In genomic region chr4:40256329-40256728, GRCh38 we compare ENCODE assay signal across 19 cellular contexts. TPM values are rescaled to one million over a fixed set of nuclear protein-coding genes. Genes with fewer than 3 reads are reported as not detected.
A peak's percentile ranks its signal among the peaks of the same experiment; 100 is the strongest.
DNase-seq lines count a peak whose midpoint lies in the region; TF ChIP-seq lines count a peak whose summit lies in the region.
"Had no signal": no experiment of that assay in that cellular context is flagged by ENCODE, and none has a peak within 500 bp of the region (broad histone marks: within the 10 kb centered on the region; RNA-seq: fewer than 3 reads in every experiment).

No MANE protein-coding gene starts in this region.

- H3K4me1 Mint-ChIP-seq in brain (peaks cover 47% of the 10 kb centered on the region), osteocyte (ENCODE audit: unreplicated experiment) (peaks cover 27% of the 10 kb centered on the region), nephron progenitor cell (peaks cover 38% of the 10 kb centered on the region)

- no peaks in the 10 kb centered on the region for H3K36me3 ChIP-seq in uterus
- H3K36me3 ChIP-seq: esophagus muscularis mucosa had no signal

- peak; percentile 32 to 70 for DNase-seq in NCI-H524 (lab: John Stamatoyannopoulos, UW)
- DNase-seq in NCI-H524 treated with DMSO at 0.1 percent for 48 hours (lab: John Stamatoyannopoulos, UW) = no peak
- DNase-seq in NCI-H2171 treated with DMSO at 0.1 percent for 48 hours (lab: John Stamatoyannopoulos, UW) = peak; percentile 78
- DNase-seq in osteocyte (ENCODE audit: extremely low spot score, unreplicated experiment) = no peak
- no peak for DNase-seq in NCI-H1694 treated with DMSO at 0.1 percent for 48 hours (lab: John Stamatoyannopoulos, UW)
- DNase-seq in uterus = no peak
- no peak for DNase-seq in nephron progenitor cell
- DNase-seq: activated T-cell treated with anti-CD3 and anti-CD28 coated beads, Interleukin-2, amount 50 U/mL, for 1 hour; central memory CD4-positive, alpha-beta T cell; NCI-H345; stimulated activated CD4-positive, alpha-beta T cell treated with anti-CD3 and anti-CD28 coated beads, Interleukin-2, amount 100 ng/mL, for 48 hours; substantia nigra had no signal

- H3K4me3 Mint-ChIP-seq in brain (no peak overlapping the region), osteocyte (ENCODE audit: unreplicated experiment) (no peak overlapping the region), nephron progenitor cell (no peak overlapping the region)

- no peak overlapping the region for H3K4me3 ChIP-seq in uterus
- H3K4me3 ChIP-seq: esophagus muscularis mucosa had no signal

- H3K9me3 ChIP-seq in uterus = no peaks in the 10 kb centered on the region
- H3K9me3 ChIP-seq: esophagus muscularis mucosa had no signal

- no peaks in the 10 kb centered on the region for H3K4me1 ChIP-seq in uterus

- no peak for TF ChIP-seq POLR2A in uterus (IDR thresholded peaks at IDR 0.05)

- H3K27ac Mint-ChIP-seq in brain (peak overlapping the region in 4 of 5 experiments; percentile 4 to 87 (median 65)), osteocyte (ENCODE audit: unreplicated experiment) (peak overlapping the region; percentile 76), nephron progenitor cell (no peak overlapping the region)
- H3K27ac Mint-ChIP-seq: progenitor cell of endocrine pancreas had no signal

- peaks cover 4% of the 10 kb centered on the region for H3K27me3 Mint-ChIP-seq in brain
- H3K27me3 Mint-ChIP-seq in osteocyte (ENCODE audit: unreplicated experiment) = no peaks in the 10 kb centered on the region
- peaks cover 10% of the 10 kb centered on the region for H3K27me3 Mint-ChIP-seq in nephron progenitor cell (ENCODE audit: low read depth, poor library complexity)
- H3K27me3 Mint-ChIP-seq: progenitor cell of endocrine pancreas had no signal

- TF ChIP-seq CTCF in brain (conservative IDR thresholded peaks at IDR 0.05) (no peak), osteocyte (IDR thresholded peaks at IDR 0.05) (no peak), uterus (IDR thresholded peaks at IDR 0.05) (no peak), nephron progenitor cell (IDR thresholded peaks at IDR 0.05) (no peak)

- no peaks in the 10 kb centered on the region for H3K27me3 ChIP-seq in uterus
- H3K27me3 ChIP-seq: esophagus muscularis mucosa had no signal

- H3K9me3 Mint-ChIP-seq in brain = peaks cover 0 to 2% (median 0%) of the 10 kb centered on the region in 5 experiments
- H3K9me3 Mint-ChIP-seq in osteocyte (ENCODE audit: unreplicated experiment) = no peaks in the 10 kb centered on the region
- H3K9me3 Mint-ChIP-seq in nephron progenitor cell = peaks cover 6% of the 10 kb centered on the region

- H3K27ac ChIP-seq in uterus = no peak overlapping the region
- H3K27ac ChIP-seq: 22Rv1, esophagus muscularis mucosa had no signal

- no peaks in the 10 kb centered on the region for H3K36me3 Mint-ChIP-seq in brain
- H3K36me3 Mint-ChIP-seq in osteocyte (ENCODE audit: unreplicated experiment) = no peaks in the 10 kb centered on the region
- H3K36me3 Mint-ChIP-seq in nephron progenitor cell (ENCODE audit: low read depth) = no peaks in the 10 kb centered on the region

- intact Hi-C loops in uterus (cut with DNase I; ENCODE audit: low total_unique reads) = no loop called here

RNA-seq across cellular contexts. Expression of gene RHOH, which starts 59.5 kb away (rescaled TPM):
- not detected for polyA plus RNA-seq in brain (ENCODE audit: insufficient read depth, low read depth, low replicate concordance)
- total RNA-seq in osteocyte (not detected in 2 replicates), uterus (10 to 100 TPM in 1 of 4 donors, 1 to 10 TPM in 3; 1.5 to 37.1 (median 3.0) TPM)
- total RNA-seq: Calu3, lung microvascular endothelial cell, RPMI7951 had no signal

Comparison
In these comparisons a context has a peak if more than half of its experiments do, and no peak if none do; other contexts are left out.
1. DNase-seq: peak in NCI-H524 (2 of 2) and NCI-H2171 treated with DMSO at 0.1 percent for 48 hours (single experiment); none in NCI-H524 treated with DMSO at 0.1 percent for 48 hours (single experiment), osteocyte (single experiment), NCI-H1694 treated with DMSO at 0.1 percent for 48 hours (single experiment), uterus (0 of 2) and nephron progenitor cell (single experiment).